8 cellular contexts compared by ENCODE assay signal in the genomic region with DNA sequence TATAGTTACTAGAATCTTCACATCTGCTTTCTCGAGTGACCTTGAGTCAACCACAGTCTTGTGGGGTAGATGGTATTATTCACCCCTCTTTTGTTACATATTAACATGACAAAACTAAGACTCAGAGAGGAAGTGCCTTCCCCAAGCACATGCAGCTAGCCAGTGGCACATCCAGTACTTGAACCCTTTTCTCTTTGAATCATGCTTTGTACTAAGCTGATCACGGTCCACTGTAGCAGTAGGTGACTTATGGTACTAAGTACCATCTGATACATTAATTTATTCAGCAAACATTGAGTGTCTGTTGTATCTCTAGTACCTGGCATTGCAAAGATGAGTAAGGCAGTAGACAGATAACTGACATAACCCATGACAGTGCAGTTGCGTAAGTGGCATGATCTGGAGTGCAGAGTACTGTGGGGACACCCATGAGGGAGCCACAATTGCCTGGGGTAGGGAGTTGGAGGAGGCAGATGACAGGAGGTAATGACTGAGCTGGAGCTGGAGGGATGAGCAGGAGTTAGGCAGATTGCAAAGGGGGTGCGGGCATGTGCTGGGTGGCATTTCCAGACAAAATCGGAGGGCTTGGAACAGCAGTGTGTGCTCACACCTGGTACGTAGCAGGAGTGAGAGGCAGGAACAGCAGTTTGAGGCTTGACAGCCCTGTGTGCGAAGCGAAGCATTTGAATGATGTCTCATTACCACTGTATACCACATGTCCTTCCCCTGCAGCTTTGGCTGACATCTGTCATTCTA. TPM values are rescaled to one million over a fixed set of nuclear protein-coding genes. Genes with fewer than 3 reads are reported as not detected.
A peak's percentile ranks its signal among the peaks of the same experiment; 100 is the strongest.
DNase-seq lines count a peak whose midpoint lies in the region; ATAC-seq, FAIRE-seq and TF ChIP-seq lines count a peak whose summit lies in the region.

No MANE protein-coding gene starts in this region.

- H3K27me3 ChIP-seq in H1 (replicated peaks in 1 of 4; ENCODE audit: control insufficient read depth in 3 of 4, extremely low read depth in 1 of 4, insufficient read depth in 3 of 4, low read length in 3 of 4), result no peaks in the 10 kb centered on the region

- H3K18ac ChIP-seq in H1 (ENCODE audit: extremely low read depth, low read length), result no peak overlapping the region; the same call in 1 of the 2 replicates

- no peak for TF ChIP-seq EP300 in H1 (IDR thresholded peaks at IDR 0.05; ENCODE audit: borderline replicate concordance in 1 of 2, low read depth in 2 of 2, low read length in 2 of 2)

- 82% methylated on average over 8 of the region's 8 CpGs; no CpG with 5 or more reads in 1 of the 2 experiments for WGBS in H1 (ENCODE audit: extremely low coverage in 1 of 2, insufficient coverage in 1 of 2, insufficient read length in 1 of 2, insufficient replicate concordance in 2 of 2, low coverage in 1 of 2, low lambda C conversion rate in 2 of 2, missing lambda C conversion rate in 1 of 2), 2 experiments

- H3K9ac ChIP-seq in H1 (replicated peaks in 1 of 4; ENCODE audit: extremely low read depth in 1 of 4, low read depth in 3 of 4, low read length in 3 of 4), result no peak overlapping the region; a peak in 1 of 7 replicates

- TF ChIP-seq RAD21 in H1 (IDR thresholded peaks at IDR 0.05 in 1 of 2, conservative IDR thresholded peaks at IDR 0.05 in 1 of 2; ENCODE audit: low read depth in 2 of 2, low read length in 2 of 2), result no peak

- H3K36me3 ChIP-seq in H1 (ENCODE audit: control insufficient read depth in 2 of 4, insufficient read depth in 4 of 4, low read length in 3 of 4), result no peaks in the 10 kb centered on the region; a peak in 1 of 8 replicates

- no peak overlapping the region for H2BK120ac ChIP-seq in H1 (replicated peaks; ENCODE audit: low read depth, low read length)

- no peak overlapping the region for H4K91ac ChIP-seq in H1 (replicated peaks; ENCODE audit: insufficient read length, low read length)

- POLR2A ChIA-PET in H1 (lab: Charles Lee; ENCODE audit: partially characterized antibody), result interaction anchor here (2.0 kb wide), 1 partner anchor 29 kb away, joined by 14 read pairs; the partner anchor contains the start of gene UCK2

- H3K27ac ChIP-seq in H1 (ENCODE audit: low read depth, low read length), result no peak overlapping the region

- TF ChIP-seq POLR2A in H1 (IDR thresholded peaks at IDR 0.05; ENCODE audit: control extremely low read depth in 1 of 2, low read depth in 2 of 2, low read length in 2 of 2), result no peak

- H2AFZ ChIP-seq in H1 (ENCODE audit: low read length), result no peak overlapping the region

- H2AK5ac ChIP-seq in H1 (ENCODE audit: low read depth, low read length), result peak overlapping the region; percentile 90; the same call in 1 of the 2 replicates

- no peak overlapping the region for H3K56ac ChIP-seq in H1 (replicated peaks; ENCODE audit: insufficient read length, low read depth, low read length)

- peak overlapping the region; percentile 37 to 41; a peak in 3 of 4 replicates for H3K4me2 ChIP-seq in H1 (ENCODE audit: insufficient read depth in 1 of 2, low read depth in 2 of 2, low read length in 2 of 2)

- DNase-seq in CD1c-positive myeloid dendritic cell (ENCODE audit: extremely low spot score) (peak; percentile 42), H1 (ENCODE audit: low read depth in 1 of 2, low spot score in 2 of 2) (no peak), NCI-H2227 (lab: John Stamatoyannopoulos, UW; ENCODE audit: unreplicated experiment) (no peak), SW 1271 (lab: John Stamatoyannopoulos, UW) (no peak), midbrain (lab: John Stamatoyannopoulos, UW) (no peak)

- ATAC-seq in GM19467 (IDR thresholded peaks at IDR 0.05; ENCODE audit: unreplicated experiment), result peak; percentile 89
- ATAC-seq in HG03469 (IDR thresholded peaks at IDR 0.05; ENCODE audit: unreplicated experiment), result peak; percentile 75
- no peak for ATAC-seq in GM21526 (IDR thresholded peaks at IDR 0.05; ENCODE audit: low FRiP score, unreplicated experiment)

- H2BK5ac ChIP-seq in H1 (ENCODE audit: low read depth, low read length), result peak overlapping the region; percentile 62

- H3K79me2 ChIP-seq in H1 (ENCODE audit: control insufficient read depth in 1 of 2, insufficient read depth in 2 of 2, low read length in 2 of 2), result peaks cover 50 to 98% of the 10 kb centered on the region in 2 experiments

- CTCF ChIA-PET in H1 (lab: Charles Lee; ENCODE audit: partially characterized antibody), result interaction anchor here (0.6 to 2.9 kb wide), 3 partner anchors 14 to 47 kb away, joined by 3 to 12 read pairs (median 4); no protein-coding TSS in a partner anchor

- H3K23ac ChIP-seq in H1 (ENCODE audit: insufficient read length), result no peak overlapping the region

- peaks cover 4 to 32% (median 25%) of the 10 kb centered on the region in 4 experiments for H3K4me1 ChIP-seq in H1 (replicated peaks in 1 of 4; ENCODE audit: control insufficient read depth in 3 of 4, insufficient read depth in 4 of 4, low read length in 3 of 4)

- H2BK12ac ChIP-seq in H1 (ENCODE audit: low read depth, low read length), result peak overlapping the region; percentile 45; the same call in 1 of the 2 replicates

- no peak overlapping the region for H4K5ac ChIP-seq in H1 (ENCODE audit: insufficient read length, low read depth, low read length)

- no peak for TF ChIP-seq CTCF in H1 (IDR thresholded peaks at IDR 0.05; ENCODE audit: control extremely low read depth in 1 of 3, insufficient read depth in 1 of 3, low read depth in 1 of 3, low read length in 3 of 3)

- H3K14ac ChIP-seq in H1 (ENCODE audit: insufficient read length), result no peak overlapping the region

- no peak overlapping the region for H2BK20ac ChIP-seq in H1 (ENCODE audit: low read length)

- H3K4ac ChIP-seq in H1 (replicated peaks; ENCODE audit: insufficient read length, low read depth, low read length), result no peak overlapping the region

- H3K9me3 ChIP-seq in H1 (ENCODE audit: insufficient read depth in 2 of 2, low read depth in 1 of 2, low read length in 1 of 2), result no peaks in the 10 kb centered on the region

- H2BK15ac ChIP-seq in H1 (ENCODE audit: low read length), result 0 out of 2 replicates have a peak overlapping the region, but pooled peaks have one; percentile 1

- H3K79me1 ChIP-seq in H1 (ENCODE audit: low read depth, low read length), result peaks cover 23% of the 10 kb centered on the region

- no peak for FAIRE-seq in H1 (lab: Jason Lieb, UNC)

- peak overlapping the region in 1 of 4 experiments; percentile 30; a peak in 2 of 8 replicates for H3K4me3 ChIP-seq in H1 (ENCODE audit: extremely low read depth in 1 of 4, insufficient read depth in 2 of 4, low read depth in 3 of 4, low read length in 4 of 4)

- H4K20me1 ChIP-seq in H1 (replicated peaks in 1 of 2; ENCODE audit: control insufficient read depth in 1 of 2, insufficient read depth in 2 of 2, low read length in 2 of 2), result peaks cover 45 to 62% of the 10 kb centered on the region in 2 experiments

- no peak overlapping the region for H4K8ac ChIP-seq in H1 (ENCODE audit: extremely low read depth, insufficient read depth, low read length)

- H3K23me2 ChIP-seq in H1 (ENCODE audit: low read depth, low read length), result no peaks in the 10 kb centered on the region

TF ChIP-seq in H1, 55 proteins besides CTCF, POLR2A, EP300 and RAD21:
- TF ChIP-seq CEBPB (IDR thresholded peaks at IDR 0.05; ENCODE audit: low read depth, low read length) (peak; percentile 70; the same call in 1 of the 2 replicates), TCF12 (IDR thresholded peaks at IDR 0.05; ENCODE audit: low read depth, low read length) (no peak)

RNA-seq across cellular contexts. Expression of gene UCK2, which starts 29.8 kb away (rescaled TPM):
- 102 and 103 TPM in 2 replicates for total RNA-seq in H1 (2021; fragmentation: NEBNext Ultra II Directional; extraction: Animal tissue kit (Norgen Biotek cat#: 25700))
- polyA plus RNA-seq in H1 (2011; rRNA removed), result 105 and 109 TPM in 2 replicates
- polyA plus RNA-seq in H1 (2011; cell fraction: cytosol; rRNA removed), result 93.3 TPM
- 78.4 TPM for polyA plus RNA-seq in H1 (2011; cell fraction: nucleus; rRNA removed)
- 77.5 to 83.9 TPM (median 80.6 TPM) in 4 replicates for polyA plus RNA-seq in H1 (2012, experiment 1 of 2)
- 67.8 TPM for polyA plus RNA-seq in H1 (2012, experiment 2 of 2)
- polyA plus RNA-seq in H1 (2013, experiment 1 of 2), result 69.1 TPM
- 71.6 TPM for polyA plus RNA-seq in H1 (2013, experiment 2 of 2)
- 124 and 144 TPM in 2 replicates for polyA minus RNA-seq in H1 (2011; rRNA and poly(A)+ RNA removed)
- 73.4 TPM for polyA minus RNA-seq in H1 (2011; cell fraction: cytosol; rRNA and poly(A)+ RNA removed)
- polyA minus RNA-seq in H1 (2011; cell fraction: nucleus; rRNA and poly(A)+ RNA removed), result 64.7 TPM
